ENCODE assay signal across 26 cellular contexts in genomic region chr5:38616061-38616460, GRCh38. TPM values are rescaled to one million over a fixed set of nuclear protein-coding genes. Genes with fewer than 3 reads are reported as not detected.
DNase-seq lines count a peak whose midpoint lies in the region; ATAC-seq, FAIRE-seq and TF ChIP-seq lines count a peak whose summit lies in the region.
"Had no signal": no experiment of that assay in that cellular context is flagged by ENCODE, and none has a peak within 500 bp of the region (broad histone marks: within the 10 kb centered on the region; RNA-seq: fewer than 3 reads in every experiment).

No MANE protein-coding gene starts in this region.

- no peak overlapping the region for H3K23ac ChIP-seq in mesenchymal stem cell (ENCODE audit: low read length in 2 of 2)

- TF ChIP-seq CTCF in AG10803 (conservative IDR thresholded peaks at IDR 0.05; ENCODE audit: low read length) (no peak), GM13976 (IDR thresholded peaks at IDR 0.05; ENCODE audit: borderline replicate concordance, control extremely low read depth, extremely low read depth, insufficient read depth, missing control alignments) (no peak), OCI-LY7 (conservative IDR thresholded peaks at IDR 0.05; ENCODE audit: low read length) (no peak)

- H3K27me3 ChIP-seq in mesenchymal stem cell (ENCODE audit: control insufficient read depth in 1 of 2, insufficient read depth in 1 of 2, low read length in 2 of 2) = peaks cover 0 to 4% of the 10 kb centered on the region in 2 experiments
- H3K27me3 ChIP-seq: heart left ventricle, transverse colon had no signal

- H3K4me1 ChIP-seq in mesenchymal stem cell (ENCODE audit: control insufficient read depth, insufficient read depth, low read depth, low read length) (no peaks in the 10 kb centered on the region), OCI-LY7 (ENCODE audit: insufficient read depth, low read length, poor library complexity, severe bottlenecking) (no peaks in the 10 kb centered on the region)
- H3K4me1 ChIP-seq: transverse colon had no signal

- no peak overlapping the region for H3K4me3 ChIP-seq in AG10803 (ENCODE audit: low read length)
- H3K4me3 ChIP-seq in mesenchymal stem cell (ENCODE audit: insufficient read depth in 1 of 2, low read depth in 1 of 2, low read length in 2 of 2) = no peak overlapping the region
- no peak overlapping the region for H3K4me3 ChIP-seq in OCI-LY7 (ENCODE audit: low read depth, low read length, poor library complexity, severe bottlenecking)
- H3K4me3 ChIP-seq: GM12878, heart left ventricle, transverse colon had no signal

- H3K79me1 ChIP-seq in mesenchymal stem cell (replicated peaks; ENCODE audit: low read length, poor library complexity, severe bottlenecking) = no peaks in the 10 kb centered on the region

- peak; percentile 54 for FAIRE-seq in endometrium (lab: Jason Lieb, UNC)
- FAIRE-seq: GM12878, TTC549 had no signal

- DNase-seq in AG10803 (ENCODE audit: low read depth) (peak; percentile 91), RPMI7951 (ENCODE audit: low read depth) (peak; percentile 73), mesenchymal stem cell (no peak), GM13976 (ENCODE audit: low spot score) (no peak), OCI-M1 (lab: John Stamatoyannopoulos, UW) (no peak), OCI-LY7 (ENCODE audit: low spot score) (no peak)
- DNase-seq: activated naive CD4-positive, alpha-beta T cell treated with anti-CD3 and anti-CD28 coated beads for 36 hours; activated T-cell treated with anti-CD3 and anti-CD28 coated beads, Interleukin-2, amount 50 U/mL, for 72 hours; CD4-positive, alpha-beta T cell; DMS153; effector CD4-positive, alpha-beta T cell; heart left ventricle; left cardiac atrium; naive thymus-derived CD8-positive, alpha-beta T cell; NCI-H1092; NCI-H1930; NCI-H748 treated with DMSO at 0.1 percent for 48 hours; retina; stimulated activated CD4-positive, alpha-beta T cell treated with anti-CD3 and anti-CD28 coated beads, Interleukin-12 subunit alpha, Interleukin-12 subunit beta, amount 100 ng/mL, for 4 hours; T-cell; transverse colon had no signal

- no peak for ATAC-seq in GM21723 (IDR thresholded peaks at IDR 0.05; ENCODE audit: unreplicated experiment)
- ATAC-seq: activated T-cell treated with anti-CD3 and anti-CD28 coated beads, Interleukin-2, amount 50 U/mL, for 72 hours; GM12878; naive thymus-derived CD8-positive, alpha-beta T cell; Right ventricle myocardium inferior; T-cell had no signal

- WGBS in mesenchymal stem cell = 94% methylated on average over 3 of the region's 3 CpGs

- BruUV-seq in OCI-LY7 (replicated peaks; lab: Mats Ljungman, UMichigan) = no TSS peak

- H3K14ac ChIP-seq in mesenchymal stem cell (ENCODE audit: low read length in 2 of 2) = no peak overlapping the region

- H3K9me3 ChIP-seq in mesenchymal stem cell (ENCODE audit: control insufficient read depth, low read length) (no peaks in the 10 kb centered on the region), OCI-LY7 (ENCODE audit: low read length) (0 out of 2 replicates have a peak, but pooled peaks cover 4% of the 10 kb centered on the region)

- no peaks in the 10 kb centered on the region for H3K79me2 ChIP-seq in OCI-LY7 (ENCODE audit: insufficient read depth, low read depth, low read length)

- no peak overlapping the region for H2BK5ac ChIP-seq in mesenchymal stem cell (ENCODE audit: low read depth, low read length, poor library complexity, severe bottlenecking)

- H3K4ac ChIP-seq in mesenchymal stem cell (ENCODE audit: low read depth in 1 of 2, low read length in 2 of 2) = no peak overlapping the region

- no peak overlapping the region for H3K27ac ChIP-seq in mesenchymal stem cell (ENCODE audit: low read length, poor library complexity, severe bottlenecking)
- H3K27ac ChIP-seq in OCI-LY7 (ENCODE audit: low read depth, low read length, poor library complexity, severe bottlenecking) = no peak overlapping the region
- H3K27ac ChIP-seq: transverse colon had no signal

- H3K36me3 ChIP-seq in mesenchymal stem cell (ENCODE audit: control insufficient read depth in 1 of 2, insufficient read depth in 2 of 2, low read depth in 1 of 2, low read length in 2 of 2) = no peaks in the 10 kb centered on the region
- no peaks in the 10 kb centered on the region for H3K36me3 ChIP-seq in OCI-LY7 (ENCODE audit: insufficient read depth, low read length)
- H3K36me3 ChIP-seq: heart left ventricle, transverse colon had no signal

- CTCF ChIA-PET in OCI-LY7 (lab: Charles Lee; ENCODE audit: unreplicated experiment) = no interaction called here

- in situ Hi-C loops in GM13976 (cut with MboI; ENCODE audit: low sequenced_read_pairs, unreplicated experiment) = no loop called here

- H4K91ac ChIP-seq in mesenchymal stem cell (ENCODE audit: low read length) = no peak overlapping the region

- no peak overlapping the region for H4K8ac ChIP-seq in mesenchymal stem cell (ENCODE audit: low read length)

- intact Hi-C loops in OCI-LY7 (cut with micrococcal nuclease; ENCODE audit: unreplicated experiment) = no loop called here

- POLR2A ChIA-PET in OCI-LY7 (lab: Charles Lee) = interaction anchor here (0.6 kb wide), 1 partner anchor 28 kb away, joined by 3 read pairs; no protein-coding TSS in a partner anchor

- H3K9ac ChIP-seq in mesenchymal stem cell (ENCODE audit: low read length) = peak overlapping the region; percentile 40

- no peak overlapping the region for H2BK12ac ChIP-seq in mesenchymal stem cell (ENCODE audit: low read length in 2 of 2)

- H3K4me2 ChIP-seq in mesenchymal stem cell (ENCODE audit: low read length, poor library complexity, severe bottlenecking) = no peak overlapping the region
- no peak overlapping the region for H3K4me2 ChIP-seq in OCI-LY7 (ENCODE audit: low read length)

- no peak overlapping the region for H3K18ac ChIP-seq in mesenchymal stem cell (ENCODE audit: low read depth in 1 of 2, low read length in 2 of 2)

- no peak overlapping the region for H2BK15ac ChIP-seq in mesenchymal stem cell (ENCODE audit: low read depth, poor library complexity, severe bottlenecking)

- no peaks in the 10 kb centered on the region for H3K9me2 ChIP-seq in OCI-LY7 (ENCODE audit: insufficient read depth, low read length)

- H2AFZ ChIP-seq in mesenchymal stem cell (ENCODE audit: low read depth, low read length) (no peak overlapping the region), OCI-LY7 (ENCODE audit: low read length) (no peak overlapping the region)

- H2BK120ac ChIP-seq in mesenchymal stem cell (ENCODE audit: low read depth, low read length) = no peak overlapping the region

- no peak overlapping the region for H2AK5ac ChIP-seq in mesenchymal stem cell (ENCODE audit: low read length, severe bottlenecking)

- no peaks in the 10 kb centered on the region for H4K20me1 ChIP-seq in OCI-LY7 (ENCODE audit: insufficient read depth, low read length)

RNA-seq across cellular contexts. Expression of gene LIFR, which starts 59.6 kb away (rescaled TPM):
- 5.5 and 7.8 TPM in 2 replicates for total RNA-seq in RPMI7951 (2014; rRNA removed; shearing (Covaris generic))
- polyA plus RNA-seq in mesenchymal stem cell (2013, experiment 1 of 2) = 61.7 TPM
- polyA plus RNA-seq in mesenchymal stem cell (2013, experiment 2 of 2) = 62.0 TPM
- total RNA-seq in OCI-LY7 (2014; rRNA removed; shearing (Covaris generic)) = not detected in 2 replicates
- not detected in 2 replicates for total RNA-seq in OCI-LY7 (2022)
- total RNA-seq: naive thymus-derived CD8-positive, alpha-beta T cell had no signal
- polyA plus RNA-seq: GM12878; naive thymus-derived CD8-positive, alpha-beta T cell had no signal

Comparison
In these comparisons a context has a peak if more than half of its experiments do, and no peak if none do; other contexts are left out.
1. DNase-seq: peak in AG10803 (single experiment) and RPMI7951 (single experiment); none in mesenchymal stem cell (single experiment), GM13976 (single experiment), OCI-M1 (single experiment) and OCI-LY7 (single experiment).